Comparison of ENCODE assay signal across 14 cellular contexts in genomic region chr3:25508901-25509300, GRCh38.
A peak's percentile ranks its signal among the peaks of the same experiment; 100 is the strongest.
DNase-seq lines count a peak whose midpoint lies in the region; ATAC-seq and TF ChIP-seq lines count a peak whose summit lies in the region.
"Had no signal": no experiment of that assay in that cellular context is flagged by ENCODE, and none has a peak within 500 bp of the region (broad histone marks: within the 10 kb centered on the region; RNA-seq: fewer than 3 reads in every experiment).

No MANE protein-coding gene starts in this region.

- TF ChIP-seq EP300 in esophagus muscularis mucosa (IDR thresholded peaks at IDR 0.05): peak; percentile 81

- H3K36me3 ChIP-seq in esophagus muscularis mucosa (peaks cover 0 to 8% (median 0%) of the 10 kb centered on the region in 4 donors), osteoblast (ENCODE audit: insufficient read depth, low read length) (no peaks in the 10 kb centered on the region)
- H3K36me3 ChIP-seq: BE2C had no signal

- DNase-seq in AG08395 (ENCODE audit: low spot score) (peak; percentile 64), RPMI7951 (ENCODE audit: low read depth) (peak; percentile 83), esophagus muscularis mucosa (ENCODE audit: extremely low spot score) (no peak), osteoblast (ENCODE audit: insufficient read length, low spot score, missing footprints) (no peak), SKM-1 (lab: John Stamatoyannopoulos, UW; ENCODE audit: unreplicated experiment) (no peak), HEK293T (ENCODE audit: extremely low spot score) (no peak)
- DNase-seq in NK-92 treated with Interleukin-12 subunit alpha and Interleukin-12 subunit beta, amount 100 ng/mL, for 24 hours (lab: John Stamatoyannopoulos, UW): no peak
- DNase-seq: activated CD4-positive, alpha-beta T cell treated with anti-CD3 and anti-CD28 coated beads for 1 hour; BE2C; glutamatergic neuron; midbrain; SHP77 treated with DMSO at 0.1 percent for 48 hours had no signal

- H3K27me3 ChIP-seq in esophagus muscularis mucosa: no peaks in the 10 kb centered on the region
- H3K27me3 ChIP-seq in osteoblast (ENCODE audit: insufficient read depth, low read length): no peaks in the 10 kb centered on the region
- H3K27me3 ChIP-seq: BE2C had no signal

- TF ChIP-seq POLR2A in esophagus muscularis mucosa (IDR thresholded peaks at IDR 0.05; ENCODE audit: low read depth): no peak

- H4K20me1 ChIP-seq in osteoblast (ENCODE audit: insufficient read depth, low read length): no peaks in the 10 kb centered on the region

- H2AFZ ChIP-seq in osteoblast (ENCODE audit: low read length): peak overlapping the region; percentile 57

- no peak for ATAC-seq in HG02798 (IDR thresholded peaks at IDR 0.05; ENCODE audit: poor library complexity, unreplicated experiment)
- ATAC-seq: GM23338 had no signal

- H3K27ac ChIP-seq in esophagus muscularis mucosa (replicated peaks in 1 of 4) (peak overlapping the region; percentile 86 to 90 (median 87)), osteoblast (ENCODE audit: low read depth, low read length) (peak overlapping the region; percentile 82)

- H3K4me1 ChIP-seq in esophagus muscularis mucosa (peaks cover 50 to 76% (median 65%) of the 10 kb centered on the region in 4 donors), osteoblast (ENCODE audit: insufficient read depth, low read length) (peaks cover 26% of the 10 kb centered on the region)
- H3K4me1 ChIP-seq: BE2C had no signal

- WGBS in esophagus muscularis mucosa: 23% methylated on average over 4 of the region's 4 CpGs

- H3K4me2 ChIP-seq in osteoblast (ENCODE audit: insufficient read depth, low read length): peak overlapping the region; percentile 49
- H3K4me2 ChIP-seq: GM23338 had no signal

- H3K9me3 ChIP-seq in esophagus muscularis mucosa (no peaks in the 10 kb centered on the region), osteoblast (ENCODE audit: low read depth, low read length) (no peaks in the 10 kb centered on the region)
- H3K9me3 ChIP-seq: BE2C had no signal

- no peaks in the 10 kb centered on the region for H3K79me2 ChIP-seq in osteoblast (ENCODE audit: insufficient read depth, low read length)

- intact Hi-C loops in esophagus muscularis mucosa (cut with DNase I): no loop called here

- CTCF ChIA-PET in HEK293T (lab: Yijun Ruan, JAX): no interaction called here

- TF ChIP-seq CTCF in esophagus muscularis mucosa (IDR thresholded peaks at IDR 0.05): no peak
- TF ChIP-seq CTCF in osteoblast (IDR thresholded peaks at IDR 0.05; ENCODE audit: extremely low read depth, low read depth, low read length): no peak

- H3K4me3 ChIP-seq in esophagus muscularis mucosa (no peak overlapping the region), osteoblast (ENCODE audit: insufficient read depth, low read length) (no peak overlapping the region)
- H3K4me3 ChIP-seq: GM23338 had no signal

- POLR2A ChIA-PET in HEK293T (lab: Yijun Ruan, JAX): no interaction called here

TF ChIP-seq in HEK293T, 16 proteins besides CTCF, POLR2A, EP300 and RAD21:
- TF ChIP-seq L3MBTL2 (conservative IDR thresholded peaks at IDR 0.05): no peak
TF ChIP-seq in HEK293T: peak in this region for 0.

Comparison
In these comparisons a context has a peak if more than half of its experiments do, and no peak if none do; other contexts are left out.
1. DNase-seq: peak in AG08395 (single experiment) and RPMI7951 (single experiment); none in esophagus muscularis mucosa (single experiment), osteoblast (single experiment), SKM-1 (single experiment), NK-92 treated with Interleukin-12 subunit alpha and Interleukin-12 subunit beta, amount 100 ng/mL, for 24 hours (single experiment) and HEK293T (single experiment).